ENCODE assay signal across 1 cellular context in the genomic region with DNA sequence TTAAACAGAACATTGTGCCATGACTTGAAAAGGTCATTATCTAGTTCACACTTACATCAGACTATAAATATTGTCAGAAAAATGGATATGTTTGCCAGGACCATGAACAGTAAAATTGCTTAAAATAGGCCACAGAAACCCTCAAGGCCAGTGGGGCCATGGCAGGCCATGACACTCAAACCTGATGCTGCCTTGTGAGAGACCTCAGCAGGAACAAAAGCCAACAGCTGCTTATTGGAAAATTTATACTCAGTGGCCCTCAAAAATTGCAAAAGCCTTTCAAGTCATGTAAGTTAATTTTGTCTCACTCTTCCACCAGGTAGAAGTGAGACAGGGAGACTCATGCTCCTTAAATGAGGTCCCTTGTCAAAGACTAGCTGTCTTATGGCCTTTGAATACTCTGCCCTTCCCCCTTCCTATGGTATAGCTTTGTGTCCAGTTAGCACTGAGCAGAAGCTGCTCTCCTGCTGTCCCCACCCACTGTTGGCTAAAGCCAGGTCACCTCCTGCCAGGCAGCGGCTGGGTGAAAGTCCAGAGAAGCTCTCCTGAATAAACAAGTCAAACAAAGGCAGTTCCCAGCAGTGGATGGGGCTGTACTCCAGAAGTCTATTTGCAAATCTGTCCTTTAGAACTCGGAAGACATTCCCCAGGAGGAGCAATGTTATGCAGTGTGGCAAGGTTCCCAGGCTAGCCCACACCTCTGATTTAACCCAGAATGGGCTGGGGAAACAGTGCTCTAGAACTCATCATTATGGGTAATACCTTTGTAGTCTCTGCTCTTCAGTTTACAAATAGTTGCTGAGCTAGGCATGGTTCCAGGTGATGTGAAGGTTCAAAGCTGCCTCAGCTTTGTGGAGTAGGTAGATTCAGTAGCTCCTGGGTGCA.
A peak's percentile ranks its signal among the peaks of the same experiment; 100 is the strongest.
TF ChIP-seq lines count a peak whose summit lies in the region.

No MANE protein-coding gene starts in this region.

TF ChIP-seq in HepG2, 621 proteins besides CTCF, POLR2A, EP300 and RAD21 (continued from another document and continues in another):
- peak; percentile 85; the same call in 1 of the 2 replicates for TF ChIP-seq ZNF710 (CRISPR knock-in tag; IDR thresholded peaks at IDR 0.05; ENCODE audit: borderline replicate concordance)
- TF ChIP-seq, protein P1, sequence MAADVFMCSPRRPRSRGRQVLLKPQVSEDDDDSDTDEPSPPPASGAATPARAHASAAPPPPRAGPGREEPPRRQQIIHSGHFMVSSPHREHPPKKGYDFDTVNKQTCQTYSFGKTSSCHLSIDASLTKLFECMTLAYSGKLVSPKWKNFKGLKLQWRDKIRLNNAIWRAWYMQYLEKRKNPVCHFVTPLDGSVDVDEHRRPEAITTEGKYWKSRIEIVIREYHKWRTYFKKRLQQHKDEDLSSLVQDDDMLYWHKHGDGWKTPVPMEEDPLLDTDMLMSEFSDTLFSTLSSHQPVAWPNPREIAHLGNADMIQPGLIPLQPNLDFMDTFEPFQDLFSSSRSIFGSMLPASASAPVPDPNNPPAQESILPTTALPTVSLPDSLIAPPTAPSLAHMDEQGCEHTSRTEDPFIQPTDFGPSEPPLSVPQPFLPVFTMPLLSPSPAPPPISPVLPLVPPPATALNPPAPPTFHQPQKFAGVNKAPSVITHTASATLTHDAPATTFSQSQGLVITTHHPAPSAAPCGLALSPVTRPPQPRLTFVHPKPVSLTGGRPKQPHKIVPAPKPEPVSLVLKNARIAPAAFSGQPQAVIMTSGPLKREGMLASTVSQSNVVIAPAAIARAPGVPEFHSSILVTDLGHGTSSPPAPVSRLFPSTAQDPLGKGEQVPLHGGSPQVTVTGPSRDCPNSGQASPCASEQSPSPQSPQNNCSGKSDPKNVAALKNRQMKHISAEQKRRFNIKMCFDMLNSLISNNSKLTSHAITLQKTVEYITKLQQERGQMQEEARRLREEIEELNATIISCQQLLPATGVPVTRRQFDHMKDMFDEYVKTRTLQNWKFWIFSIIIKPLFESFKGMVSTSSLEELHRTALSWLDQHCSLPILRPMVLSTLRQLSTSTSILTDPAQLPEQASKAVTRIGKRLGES (CRISPR knock-in tag; IDR thresholded peaks at IDR 0.05; ENCODE audit: borderline replicate concordance): no peak
- TF ChIP-seq TARDBP (CRISPR knock-in tag; IDR thresholded peaks at IDR 0.05): peak; percentile 81
- no peak for TF ChIP-seq SP140L (CRISPR knock-in tag; IDR thresholded peaks at IDR 0.05; ENCODE audit: borderline replicate concordance)
- TF ChIP-seq EZH2 (conservative IDR thresholded peaks at IDR 0.05; ENCODE audit: low read depth, low read length): no peak
- no peak for TF ChIP-seq ZNF235 (CRISPR knock-in tag; IDR thresholded peaks at IDR 0.05; ENCODE audit: borderline replicate concordance)
- 0 out of 2 replicates have a peak, but pooled peaks have one; percentile 22 for TF ChIP-seq RBFOX2 (IDR thresholded peaks at IDR 0.05; ENCODE audit: low read depth, low read length)
- TF ChIP-seq KDM4B (CRISPR knock-in tag; IDR thresholded peaks at IDR 0.05): peak; percentile 66; the same call in 1 of the 2 replicates
- peak; percentile 67; the same call in 1 of the 2 replicates for TF ChIP-seq TFAP4 (IDR thresholded peaks at IDR 0.05; ENCODE audit: borderline replicate concordance, low read depth)
- no peak for TF ChIP-seq IRF1 (CRISPR knock-in tag; IDR thresholded peaks at IDR 0.05; ENCODE audit: low read depth)
- TF ChIP-seq ATF1 (CRISPR knock-in tag; IDR thresholded peaks at IDR 0.05): 0 out of 2 replicates have a peak, but pooled peaks have one; percentile 49
- TF ChIP-seq, protein P2, sequence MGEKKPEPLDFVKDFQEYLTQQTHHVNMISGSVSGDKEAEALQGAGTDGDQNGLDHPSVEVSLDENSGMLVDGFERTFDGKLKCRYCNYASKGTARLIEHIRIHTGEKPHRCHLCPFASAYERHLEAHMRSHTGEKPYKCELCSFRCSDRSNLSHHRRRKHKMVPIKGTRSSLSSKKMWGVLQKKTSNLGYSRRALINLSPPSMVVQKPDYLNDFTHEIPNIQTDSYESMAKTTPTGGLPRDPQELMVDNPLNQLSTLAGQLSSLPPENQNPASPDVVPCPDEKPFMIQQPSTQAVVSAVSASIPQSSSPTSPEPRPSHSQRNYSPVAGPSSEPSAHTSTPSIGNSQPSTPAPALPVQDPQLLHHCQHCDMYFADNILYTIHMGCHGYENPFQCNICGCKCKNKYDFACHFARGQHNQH (CRISPR knock-in tag; IDR thresholded peaks at IDR 0.05): peak; percentile 95
- no peak; the same call in 1 of the 2 replicates for TF ChIP-seq TOE1 (CRISPR knock-in tag; IDR thresholded peaks at IDR 0.05)
- no peak for TF ChIP-seq REL (CRISPR knock-in tag; conservative IDR thresholded peaks at IDR 0.05)
- peak; percentile 98 for TF ChIP-seq RCOR2 (CRISPR knock-in tag; IDR thresholded peaks at IDR 0.05)
- TF ChIP-seq, protein P3, sequence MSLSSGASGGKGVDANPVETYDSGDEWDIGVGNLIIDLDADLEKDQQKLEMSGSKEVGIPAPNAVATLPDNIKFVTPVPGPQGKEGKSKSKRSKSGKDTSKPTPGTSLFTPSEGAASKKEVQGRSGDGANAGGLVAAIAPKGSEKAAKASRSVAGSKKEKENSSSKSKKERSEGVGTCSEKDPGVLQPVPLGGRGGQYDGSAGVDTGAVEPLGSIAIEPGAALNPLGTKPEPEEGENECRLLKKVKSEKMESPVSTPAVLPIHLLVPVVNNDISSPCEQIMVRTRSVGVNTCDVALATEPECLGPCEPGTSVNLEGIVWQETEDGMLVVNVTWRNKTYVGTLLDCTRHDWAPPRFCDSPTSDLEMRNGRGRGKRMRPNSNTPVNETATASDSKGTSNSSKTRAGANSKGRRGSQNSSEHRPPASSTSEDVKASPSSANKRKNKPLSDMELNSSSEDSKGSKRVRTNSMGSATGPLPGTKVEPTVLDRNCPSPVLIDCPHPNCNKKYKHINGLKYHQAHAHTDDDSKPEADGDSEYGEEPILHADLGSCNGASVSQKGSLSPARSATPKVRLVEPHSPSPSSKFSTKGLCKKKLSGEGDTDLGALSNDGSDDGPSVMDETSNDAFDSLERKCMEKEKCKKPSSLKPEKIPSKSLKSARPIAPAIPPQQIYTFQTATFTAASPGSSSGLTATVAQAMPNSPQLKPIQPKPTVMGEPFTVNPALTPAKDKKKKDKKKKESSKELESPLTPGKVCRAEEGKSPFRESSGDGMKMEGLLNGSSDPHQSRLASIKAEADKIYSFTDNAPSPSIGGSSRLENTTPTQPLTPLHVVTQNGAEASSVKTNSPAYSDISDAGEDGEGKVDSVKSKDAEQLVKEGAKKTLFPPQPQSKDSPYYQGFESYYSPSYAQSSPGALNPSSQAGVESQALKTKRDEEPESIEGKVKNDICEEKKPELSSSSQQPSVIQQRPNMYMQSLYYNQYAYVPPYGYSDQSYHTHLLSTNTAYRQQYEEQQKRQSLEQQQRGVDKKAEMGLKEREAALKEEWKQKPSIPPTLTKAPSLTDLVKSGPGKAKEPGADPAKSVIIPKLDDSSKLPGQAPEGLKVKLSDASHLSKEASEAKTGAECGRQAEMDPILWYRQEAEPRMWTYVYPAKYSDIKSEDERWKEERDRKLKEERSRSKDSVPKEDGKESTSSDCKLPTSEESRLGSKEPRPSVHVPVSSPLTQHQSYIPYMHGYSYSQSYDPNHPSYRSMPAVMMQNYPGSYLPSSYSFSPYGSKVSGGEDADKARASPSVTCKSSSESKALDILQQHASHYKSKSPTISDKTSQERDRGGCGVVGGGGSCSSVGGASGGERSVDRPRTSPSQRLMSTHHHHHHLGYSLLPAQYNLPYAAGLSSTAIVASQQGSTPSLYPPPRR (CRISPR knock-in tag; IDR thresholded peaks at IDR 0.05; ENCODE audit: borderline replicate concordance): peak; percentile 64; the same call in 1 of the 2 replicates
- TF ChIP-seq, protein P4, sequence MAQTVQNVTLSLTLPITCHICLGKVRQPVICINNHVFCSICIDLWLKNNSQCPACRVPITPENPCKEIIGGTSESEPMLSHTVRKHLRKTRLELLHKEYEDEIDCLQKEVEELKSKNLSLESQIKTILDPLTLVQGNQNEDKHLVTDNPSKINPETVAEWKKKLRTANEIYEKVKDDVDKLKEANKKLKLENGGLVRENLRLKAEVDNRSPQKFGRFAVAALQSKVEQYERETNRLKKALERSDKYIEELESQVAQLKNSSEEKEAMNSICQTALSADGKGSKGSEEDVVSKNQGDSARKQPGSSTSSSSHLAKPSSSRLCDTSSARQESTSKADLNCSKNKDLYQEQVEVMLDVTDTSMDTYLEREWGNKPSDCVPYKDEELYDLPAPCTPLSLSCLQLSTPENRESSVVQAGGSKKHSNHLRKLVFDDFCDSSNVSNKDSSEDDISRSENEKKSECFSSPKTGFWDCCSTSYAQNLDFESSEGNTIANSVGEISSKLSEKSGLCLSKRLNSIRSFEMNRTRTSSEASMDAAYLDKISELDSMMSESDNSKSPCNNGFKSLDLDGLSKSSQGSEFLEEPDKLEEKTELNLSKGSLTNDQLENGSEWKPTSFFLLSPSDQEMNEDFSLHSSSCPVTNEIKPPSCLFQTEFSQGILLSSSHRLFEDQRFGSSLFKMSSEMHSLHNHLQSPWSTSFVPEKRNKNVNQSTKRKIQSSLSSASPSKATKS (CRISPR knock-in tag; IDR thresholded peaks at IDR 0.05): no peak
- TF ChIP-seq PITX1 (CRISPR knock-in tag; IDR thresholded peaks at IDR 0.05): peak; percentile 92
- TF ChIP-seq POLR2AphosphoS5 (IDR thresholded peaks at IDR 0.05; ENCODE audit: low read depth, low read length): peak; percentile 59; the same call in 1 of the 2 replicates
- no peak for TF ChIP-seq ZNF713 (CRISPR knock-in tag; IDR thresholded peaks at IDR 0.05)
- TF ChIP-seq ZNF766 (CRISPR knock-in tag; IDR thresholded peaks at IDR 0.05; ENCODE audit: borderline replicate concordance): peak; percentile 70; the same call in 1 of the 2 replicates
- TF ChIP-seq ZNF883 (CRISPR knock-in tag; IDR thresholded peaks at IDR 0.05; ENCODE audit: not compliant biosample characterization): no peak
- TF ChIP-seq ZNF124 (CRISPR knock-in tag; IDR thresholded peaks at IDR 0.05): peak; percentile 90
- no peak for TF ChIP-seq MZF1 (CRISPR knock-in tag; IDR thresholded peaks at IDR 0.05; ENCODE audit: borderline replicate concordance)
- TF ChIP-seq RERE (CRISPR knock-in tag; IDR thresholded peaks at IDR 0.05; ENCODE audit: low read depth): no peak
- no peak for TF ChIP-seq ZNF550 (CRISPR knock-in tag; IDR thresholded peaks at IDR 0.05; ENCODE audit: borderline replicate concordance)
- no peak for TF ChIP-seq SP4 (CRISPR knock-in tag; IDR thresholded peaks at IDR 0.05)
- no peak for TF ChIP-seq AGO1 (IDR thresholded peaks at IDR 0.05; ENCODE audit: low read depth, low read length, poor library complexity, severe bottlenecking)
- peak; percentile 81 for TF ChIP-seq YEATS4 (CRISPR knock-in tag; IDR thresholded peaks at IDR 0.05; ENCODE audit: borderline replicate concordance)
- TF ChIP-seq NCOA5 (CRISPR knock-in tag; IDR thresholded peaks at IDR 0.05): no peak
- peak; percentile 80; the same call in 1 of the 2 replicates for TF ChIP-seq ZNF335 (CRISPR knock-in tag; IDR thresholded peaks at IDR 0.05)
- 0 out of 2 replicates have a peak, but pooled peaks have one; percentile 19 for TF ChIP-seq ZNF761 (CRISPR knock-in tag; conservative IDR thresholded peaks at IDR 0.05)
